ENCODE assay signal across 21 cellular contexts in the genomic region with DNA sequence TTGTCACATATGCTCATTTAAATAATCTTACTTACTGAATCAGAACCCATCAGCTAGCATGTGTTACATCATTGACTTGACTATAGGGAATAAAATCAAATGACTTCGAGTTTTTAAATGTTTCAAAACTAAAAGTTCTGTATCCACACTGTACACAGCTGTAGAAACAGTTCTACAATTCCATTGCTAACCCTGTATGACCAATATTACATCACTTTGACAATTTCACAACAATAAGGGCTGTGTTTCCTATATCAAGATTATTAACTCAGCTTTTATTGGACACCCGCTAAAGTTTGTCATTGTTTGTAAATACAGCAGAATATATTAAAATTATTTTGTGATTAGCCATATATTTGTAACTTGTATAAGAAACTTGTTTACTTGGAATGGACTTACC.
"Had no signal": no experiment of that assay in that cellular context is flagged by ENCODE, and none has a peak within 500 bp of the region (broad histone marks: within the 10 kb centered on the region; RNA-seq: fewer than 3 reads in every experiment).

No MANE protein-coding gene starts in this region.

- H3K27ac ChIP-seq: foreskin keratinocyte, left lung, neutrophil, ovary, prostate gland, tibial artery, WERI-Rb-1 had no signal

- H3K27me3 ChIP-seq: foreskin keratinocyte, left lung, neutrophil, ovary, tibial artery had no signal

- H3K36me3 ChIP-seq: left lung, neutrophil, ovary, prostate gland, tibial artery, WERI-Rb-1 had no signal

- H3K9me3 ChIP-seq: neutrophil, ovary, prostate gland, tibial artery had no signal

- H3K4me1 ChIP-seq: foreskin keratinocyte, left lung, prostate gland, tibial artery had no signal

- H3K4me3 ChIP-seq: left lung, lung, ovary, prostate gland, tibial artery had no signal

- DNase-seq: activated CD4-positive, alpha-beta T cell treated with anti-CD3 and anti-CD28 coated beads, Interleukin-2, amount 50 U/mL, for 1 hour; activated CD4-positive, CD25-positive, alpha-beta regulatory T cell treated with anti-CD3 and anti-CD28 coated beads, Interleukin-2, amount 50 U/mL, for 72 hours; activated T-cell treated with anti-CD3 and anti-CD28 coated beads, Interleukin-2, amount 50 U/mL, for 1 hour; amniotic stem cell; cerebellar nuclear complex; cortex of kidney; erythroblast; kidney glomerular epithelial cell; left lung; midbrain; ovary; stimulated activated CD4-positive, alpha-beta T cell treated with anti-CD3 and anti-CD28 coated beads, Interleukin-12 subunit alpha, Interleukin-12 subunit beta, amount 100 ng/mL, for 4 hours; stimulated activated naive CD8-positive, alpha-beta T cell treated with anti-CD3 and anti-CD28 coated beads, Interleukin-15, amount 100 ng/mL, for 72 hours; T-helper 1 cell; tibial artery; WERI-Rb-1 had no signal

- ATAC-seq: activated naive CD4-positive, alpha-beta T cell treated with anti-CD3 and anti-CD28 coated beads, Interleukin-2, amount 50 U/mL, for 72 hours; left lung; stimulated activated naive CD8-positive, alpha-beta T cell treated with anti-CD3 and anti-CD28 coated beads, Interleukin-15, amount 100 ng/mL, for 72 hours had no signal
